30 cellular contexts compared by ENCODE assay signal in genomic region chr11:22079133-22079847, GRCh38.
A peak's percentile ranks its signal among the peaks of the same experiment; 100 is the strongest.
DNase-seq lines count a peak whose midpoint lies in the region; ATAC-seq and TF ChIP-seq lines count a peak whose summit lies in the region.
"Had no signal": no experiment of that assay in that cellular context is flagged by ENCODE, and none has a peak within 500 bp of the region (broad histone marks: within the 10 kb centered on the region; RNA-seq: fewer than 3 reads in every experiment).

No MANE protein-coding gene starts in this region.

- 12 to 13% (median 12%) methylated on average over 1 of the region's 1 CpG for WGBS in psoas muscle, 3 donors

- TF ChIP-seq CTCF in epithelial cell of esophagus (IDR thresholded peaks at IDR 0.05; ENCODE audit: insufficient read depth, low read depth, low read length, missing control alignments): no peak
- no peak for TF ChIP-seq CTCF in psoas muscle (IDR thresholded peaks at IDR 0.05)
- TF ChIP-seq CTCF in RWPE1 (conservative IDR thresholded peaks at IDR 0.05; ENCODE audit: low read depth): no peak

- DNase-seq in NCI-H2029 (lab: John Stamatoyannopoulos, UW) (peak; percentile 18), NCI-H2029 treated with DMSO at 0.1 percent for 48 hours (lab: John Stamatoyannopoulos, UW) (no peak), NCI-H446 (lab: John Stamatoyannopoulos, UW) (peak; percentile 83 to 98), epithelial cell of esophagus (ENCODE audit: low read depth) (peak; percentile 2), psoas muscle (no peak), RWPE1 (ENCODE audit: low spot score) (no peak), dermis blood vessel endothelial cell (no peak)
- DNase-seq: 8988T; activated CD4-positive, alpha-beta T cell treated with anti-CD3 and anti-CD28 coated beads, Interleukin-2, amount 50 U/mL, for 4 hours; activated CD8-positive, alpha-beta memory T cell treated with anti-CD3 and anti-CD28 coated beads, Interleukin-2, amount 50 U/mL, for 48 hours; activated gamma-delta T cell treated with Interleukin-2 at 50 U/mL for 16 hours; AML-193; central memory CD4-positive, alpha-beta T cell; DMS79 treated with DMSO at 0.1 percent for 48 hours; esophagus squamous epithelium; H7; KBM-7; left cardiac atrium; MV-4-11; NCI-H2107; NCI-H526 treated with DMSO at 0.1 percent for 48 hours; PC-3; stimulated activated CD4-positive, alpha-beta T cell treated with anti-CD3 and anti-CD28 coated beads, Interleukin-12 subunit alpha, Interleukin-12 subunit beta, amount 100 ng/mL, for 4 hours; stomach; T-helper 2 cell; trophoblast cell had no signal

- H3K27me3 ChIP-seq in psoas muscle (ENCODE audit: insufficient read depth in 3 of 3, low read length in 2 of 3): no peaks in the 10 kb centered on the region
- H3K27me3 ChIP-seq: esophagus squamous epithelium, stomach had no signal

- H3K4me1 Mint-ChIP-seq in activated T-helper 17 cell treated with anti-CD3 and anti-CD28 coated beads, Interleukin-2, amount 50 U/mL, for 72 hours: no peaks in the 10 kb centered on the region
- H3K4me1 Mint-ChIP-seq: neural crest cell had no signal

- H3K9me3 Mint-ChIP-seq in activated T-helper 17 cell treated with anti-CD3 and anti-CD28 coated beads, Interleukin-2, amount 50 U/mL, for 72 hours: peaks cover 5% of the 10 kb centered on the region
- H3K9me3 Mint-ChIP-seq: neural crest cell had no signal

- no peak overlapping the region for H3K4me3 Mint-ChIP-seq in activated T-helper 17 cell treated with anti-CD3 and anti-CD28 coated beads, Interleukin-2, amount 50 U/mL, for 72 hours
- H3K4me3 Mint-ChIP-seq: mesothelial cell of epicardium, neural crest cell had no signal

- H3K36me3 ChIP-seq in psoas muscle (ENCODE audit: insufficient read depth in 1 of 2, low read depth in 1 of 2): no peaks in the 10 kb centered on the region
- H3K36me3 ChIP-seq: esophagus squamous epithelium, stomach had no signal

- intact Hi-C loops in psoas muscle (cut with DNase I): loop anchor here in 1 of 2 donors (5.0 kb wide), 1 partner anchor 33 kb away; no protein-coding TSS in a partner anchor

- H3K27me3 Mint-ChIP-seq in activated T-helper 17 cell treated with anti-CD3 and anti-CD28 coated beads, Interleukin-2, amount 50 U/mL, for 72 hours: no peaks in the 10 kb centered on the region

- peak; percentile 85 to 98 (median 96) for ATAC-seq in psoas muscle
- no peak for ATAC-seq in activated T-helper 17 cell treated with anti-CD3 and anti-CD28 coated beads, Interleukin-2, amount 50 U/mL, for 72 hours (replicated peaks)
- ATAC-seq: PC-3 had no signal

- peaks cover 10% of the 10 kb centered on the region for H3K4me1 ChIP-seq in psoas muscle
- H3K4me1 ChIP-seq: esophagus squamous epithelium, stomach had no signal

- POLR2A ChIA-PET in RWPE1 (lab: Yijun Ruan, JAX; ENCODE audit: low non-redundant PET): no interaction called here

- no peaks in the 10 kb centered on the region for H3K9me3 ChIP-seq in psoas muscle
- H3K9me3 ChIP-seq: esophagus squamous epithelium, stomach had no signal

- no peaks in the 10 kb centered on the region for H3K36me3 Mint-ChIP-seq in activated T-helper 17 cell treated with anti-CD3 and anti-CD28 coated beads, Interleukin-2, amount 50 U/mL, for 72 hours (ENCODE audit: low read depth)
- H3K36me3 Mint-ChIP-seq: mesothelial cell of epicardium had no signal

- H3K4me3 ChIP-seq in epithelial cell of esophagus (ENCODE audit: low read length): no peak overlapping the region
- H3K4me3 ChIP-seq in psoas muscle: no peak overlapping the region
- H3K4me3 ChIP-seq: esophagus squamous epithelium, stomach had no signal

- H3K27ac ChIP-seq in psoas muscle: peak overlapping the region; percentile 49
- no peak overlapping the region for H3K27ac ChIP-seq in RWPE1
- H3K27ac ChIP-seq: esophagus squamous epithelium, stomach, VCaP had no signal

- CTCF ChIA-PET in RWPE1 (lab: Yijun Ruan, JAX): no interaction called here

- H3K27ac Mint-ChIP-seq in activated T-helper 17 cell treated with anti-CD3 and anti-CD28 coated beads, Interleukin-2, amount 50 U/mL, for 72 hours: no peak overlapping the region
- H3K27ac Mint-ChIP-seq: mesothelial cell of epicardium had no signal

Comparison
In these comparisons a context has a peak if more than half of its experiments do, and no peak if none do; other contexts are left out.
1. DNase-seq: peak in NCI-H2029 (single experiment), NCI-H446 (2 of 2) and epithelial cell of esophagus (single experiment); none in NCI-H2029 treated with DMSO at 0.1 percent for 48 hours (single experiment), psoas muscle (0 of 2), RWPE1 (single experiment) and dermis blood vessel endothelial cell (single experiment).